Comparison of ENCODE assay signal across 23 cellular contexts in genomic region chr22:50436841-50437341, GRCh38. TPM values are rescaled to one million over a fixed set of nuclear protein-coding genes. Genes with fewer than 3 reads are reported as not detected.
DNase-seq lines count a peak whose midpoint lies in the region; ATAC-seq, FAIRE-seq and TF ChIP-seq lines count a peak whose summit lies in the region.
"Had no signal": no experiment of that assay in that cellular context is flagged by ENCODE, and none has a peak within 500 bp of the region (broad histone marks: within the 10 kb centered on the region; RNA-seq: fewer than 3 reads in every experiment).

No MANE protein-coding gene starts in this region.

- FAIRE-seq in HepG2 (lab: Jason Lieb, UNC) = no peak
- FAIRE-seq: A549, GM12892, GM18507, H1 had no signal

- H3K27ac ChIP-seq in RWPE1 = peak overlapping the region; percentile 81
- no peak overlapping the region for H3K27ac ChIP-seq in HepG2 (ENCODE audit: extremely low read length, insufficient read depth, low read length)
- H3K27ac ChIP-seq in upper lobe of left lung = no peak overlapping the region
- H3K27ac ChIP-seq: A549 had no signal

- TF ChIP-seq CTCF in RWPE1 (conservative IDR thresholded peaks at IDR 0.05; ENCODE audit: low read depth) (no peak), HepG2 (CRISPR knock-in tag; IDR thresholded peaks at IDR 0.05) (no peak), upper lobe of left lung (IDR thresholded peaks at IDR 0.05) (no peak)

- H3K79me2 ChIP-seq in HepG2 (ENCODE audit: insufficient read depth, low read length) = no peaks in the 10 kb centered on the region

- intact Hi-C loops in HepG2 (cut with micrococcal nuclease; ENCODE audit: unreplicated experiment) = no loop called here

- BruUV-seq in HepG2 (replicated peaks; lab: Mats Ljungman, UMichigan) = no TSS peak

- H3K4me2 ChIP-seq in HepG2 (ENCODE audit: low read depth, low read length) = no peak overlapping the region
- H3K4me2 ChIP-seq: A549 had no signal

- H3K27me3 ChIP-seq in HepG2 (ENCODE audit: control insufficient read depth in 1 of 2, insufficient read depth in 2 of 2, low read length in 2 of 2) = no peaks in the 10 kb centered on the region
- no peaks in the 10 kb centered on the region for H3K27me3 ChIP-seq in upper lobe of left lung
- H3K27me3 ChIP-seq: BE2C had no signal

- no peaks in the 10 kb centered on the region for H4K20me1 ChIP-seq in HepG2 (ENCODE audit: insufficient read depth, low read length)

- no peak overlapping the region for H3K9ac ChIP-seq in HepG2 (ENCODE audit: insufficient read depth, low read depth, low read length)

- CTCF ChIA-PET in RWPE1 (lab: Yijun Ruan, JAX) (no interaction called here), HepG2 (lab: Yijun Ruan, JAX; ENCODE audit: low intra/inter-chr PET ratio, low total read pairs) (no interaction called here)

- H3K4me1 ChIP-seq in HepG2 (ENCODE audit: insufficient read depth, low read length) (no peaks in the 10 kb centered on the region), upper lobe of left lung (no peaks in the 10 kb centered on the region)
- H3K4me1 ChIP-seq: A549, BE2C, Caco-2 had no signal

- 99% methylated on average over 13 of the region's 25 CpGs for WGBS in HepG2 (ENCODE audit: low lambda C conversion rate)
- 89 to 92% methylated on average over 21 to 22 of the region's 25 CpGs for WGBS in upper lobe of left lung, 2 donors

- DNase-seq in Daoy (ENCODE audit: low read depth) (peak; percentile 1), RWPE1 (ENCODE audit: low spot score) (no peak), HepG2 (ENCODE audit: low spot score) (no peak), upper lobe of left lung (peak in 1 of 2 donors; percentile 80), GDM1 (lab: John Stamatoyannopoulos, UW) (no peak)
- DNase-seq in activated CD8-positive, alpha-beta memory T cell treated with anti-CD3 and anti-CD28 coated beads, Interleukin-2, amount 50 U/mL, for 48 hours = no peak
- DNase-seq in activated CD4-positive, alpha-beta T cell treated with anti-CD3 and anti-CD28 coated beads for 4 hours = no peak
- DNase-seq: BE2C, Caco-2, DMS 273 treated with DMSO at 0.1 percent for 48 hours, DMS79 treated with DMSO at 0.1 percent for 48 hours, Kasumi-1, NCI-H1417, NCI-H1694 treated with DMSO at 0.1 percent for 48 hours, NCI-H2081 treated with DMSO at 0.1 percent for 48 hours, NCI-H2171 treated with DMSO at 0.1 percent for 48 hours, NCI-H524 treated with DMSO at 0.1 percent for 48 hours had no signal

- POLR2A ChIA-PET in RWPE1 (lab: Yijun Ruan, JAX; ENCODE audit: low non-redundant PET) = no interaction called here
- POLR2A ChIA-PET in HepG2 (lab: Yijun Ruan, JAX) = no interaction called here

- TF ChIP-seq POLR2A in HepG2 (IDR thresholded peaks at IDR 0.05; ENCODE audit: insufficient read depth in 1 of 2, low read depth in 2 of 2, low read length in 2 of 2) = no peak
- TF ChIP-seq POLR2A in upper lobe of left lung (IDR thresholded peaks at IDR 0.05) = no peak

- H3K36me3 ChIP-seq in HepG2 (replicated peaks in 1 of 2; ENCODE audit: control insufficient read depth in 1 of 2, insufficient read depth in 2 of 2, low read length in 2 of 2) = peaks cover 47 to 62% of the 10 kb centered on the region in 2 experiments; a peak in 4 of 5 replicates
- peaks cover 32 to 85% (median 82%) of the 10 kb centered on the region in 4 donors for H3K36me3 ChIP-seq in upper lobe of left lung

- TF ChIP-seq RAD21 in HepG2 (CRISPR knock-in tag; IDR thresholded peaks at IDR 0.05) = no peak

- no peak overlapping the region for H2AFZ ChIP-seq in HepG2 (ENCODE audit: low read length)

- H3K9me3 ChIP-seq in HepG2 (ENCODE audit: low read length) (no peaks in the 10 kb centered on the region), upper lobe of left lung (no peaks in the 10 kb centered on the region)
- H3K9me3 ChIP-seq: A549, BE2C, Caco-2 had no signal

- ATAC-seq in HepG2 (no peak), upper lobe of left lung (ENCODE audit: low FRiP score in 2 of 2) (peak; percentile 11 to 28)
- ATAC-seq: A549, SK-N-SH treated with all-trans-retinoic acid at 6 μM for 48 hours had no signal

- TF ChIP-seq EP300 in HepG2 (IDR thresholded peaks at IDR 0.05; ENCODE audit: low read depth in 2 of 2, low read length in 2 of 2) = no peak
- TF ChIP-seq EP300 in HepG2 (CRISPR knock-in tag; IDR thresholded peaks at IDR 0.05; ENCODE audit: borderline replicate concordance) = no peak
- no peak for TF ChIP-seq EP300 in upper lobe of left lung (IDR thresholded peaks at IDR 0.05)

- H3K4me3 ChIP-seq in HepG2 (replicated peaks in 1 of 3; ENCODE audit: insufficient read depth in 1 of 3, low read depth in 2 of 3, low read length in 3 of 3) (no peak overlapping the region), upper lobe of left lung (no peak overlapping the region)
- H3K4me3 ChIP-seq: A549 had no signal

- in situ Hi-C loops in HepG2 (cut with HindIII; ENCODE audit: extremely low pct_ligation_motif_present, low pct_unique_long_range_greater_than_20kb) = no loop called here

RNA-seq across cellular contexts. Expression of gene SBF1, which starts 37.9 kb away (rescaled TPM):
- 40.5 and 47.0 TPM in 2 replicates for total RNA-seq in Daoy (2014; rRNA removed; shearing (Covaris generic))
- total RNA-seq in HepG2 (2016; rRNA removed; fragmentation: Illumina TruSeq; extraction: Trizol) (21.3 and 40.9 TPM in 2 replicates), upper lobe of left lung (100 to 1,000 TPM in 1 of 6 donors, 10 to 100 TPM in 5; 44.6 to 117 (median 75.7) TPM)
- 10.6 and 11.9 TPM in 2 replicates for total RNA-seq in HepG2 (2016; cell fraction: cytosol; rRNA removed; fragmentation: Illumina TruSeq; extraction: Trizol; ENCODE audit: low read depth)
- 18.4 and 42.1 TPM in 2 replicates for total RNA-seq in HepG2 (2016; cell fraction: insoluble cytoplasmic fraction; rRNA removed; fragmentation: Illumina TruSeq; extraction: Trizol)
- 25.7 and 27.6 TPM in 2 replicates for total RNA-seq in HepG2 (2016; cell fraction: membrane; rRNA removed; fragmentation: Illumina TruSeq; extraction: Trizol)
- total RNA-seq in HepG2 (2016; cell fraction: nucleus; rRNA removed; fragmentation: Illumina TruSeq; extraction: Trizol) = 35.2 and 39.9 TPM in 2 replicates
- polyA plus RNA-seq in HepG2 (2011; rRNA removed) = 31.7 and 43.3 TPM in 2 replicates
- polyA plus RNA-seq in HepG2 (2011; cell fraction: cytosol; rRNA removed) = 23.0 and 36.7 TPM in 2 replicates
- polyA plus RNA-seq in HepG2 (2011; cell fraction: nucleus; rRNA removed) = 212 and 268 TPM in 2 replicates
- 35.0 and 42.8 TPM in 2 replicates for polyA plus RNA-seq in HepG2 (2012)
- 5.2 and 5.5 TPM in 2 replicates for polyA plus RNA-seq in HepG2 (2016; cell fraction: cytosol; fragmentation: Illumina TruSeq; extraction: Trizol; ENCODE audit: low read depth)
- polyA plus RNA-seq in HepG2 (2016; cell fraction: insoluble cytoplasmic fraction; fragmentation: Illumina TruSeq; extraction: Trizol; ENCODE audit: low read depth) = 23.9 and 35.9 TPM in 2 replicates
- polyA plus RNA-seq in HepG2 (2016; cell fraction: membrane; fragmentation: Illumina TruSeq; extraction: Trizol; ENCODE audit: low read depth) = 16.7 and 21.6 TPM in 2 replicates
- polyA plus RNA-seq in HepG2 (2016; cell fraction: nucleus; fragmentation: Illumina TruSeq; extraction: Trizol; ENCODE audit: insufficient read depth, low read depth) = 92.6 and 93.2 TPM in 2 replicates
- 67.4 and 124 TPM in 2 replicates for polyA minus RNA-seq in HepG2 (2011; rRNA and poly(A)+ RNA removed; ENCODE audit: low replicate concordance)
- 36.5 and 37.3 TPM in 2 replicates for polyA minus RNA-seq in HepG2 (2011; cell fraction: cytosol; rRNA and poly(A)+ RNA removed)
- 65.0 and 67.6 TPM in 2 replicates for polyA minus RNA-seq in HepG2 (2011; cell fraction: nucleus; rRNA and poly(A)+ RNA removed)

RNA-seq across cellular contexts. Expression of gene ADM2, which starts 44.5 kb away (rescaled TPM):
- total RNA-seq in Daoy (2014; rRNA removed; shearing (Covaris generic)) = 0.03 and 0.23 TPM in 2 replicates
- 0.76 and 1.2 TPM in 2 replicates for total RNA-seq in HepG2 (2016; rRNA removed; fragmentation: Illumina TruSeq; extraction: Trizol)
- total RNA-seq in HepG2 (2016; cell fraction: cytosol; rRNA removed; fragmentation: Illumina TruSeq; extraction: Trizol; ENCODE audit: low read depth) = 0.10 and 0.18 TPM in 2 replicates
- total RNA-seq in HepG2 (2016; cell fraction: insoluble cytoplasmic fraction; rRNA removed; fragmentation: Illumina TruSeq; extraction: Trizol) = 0.68 and 1.4 TPM in 2 replicates
- total RNA-seq in HepG2 (2016; cell fraction: membrane; rRNA removed; fragmentation: Illumina TruSeq; extraction: Trizol) = 0.68 and 0.83 TPM in 2 replicates
- 1.3 and 1.9 TPM in 2 replicates for total RNA-seq in HepG2 (2016; cell fraction: nucleus; rRNA removed; fragmentation: Illumina TruSeq; extraction: Trizol)
- polyA plus RNA-seq in HepG2 (2011; rRNA removed) = 3.0 and 4.0 TPM in 2 replicates
- 2.7 and 2.8 TPM in 2 replicates for polyA plus RNA-seq in HepG2 (2011; cell fraction: cytosol; rRNA removed)
- 7.0 and 9.2 TPM in 2 replicates for polyA plus RNA-seq in HepG2 (2011; cell fraction: nucleus; rRNA removed)
- polyA plus RNA-seq in HepG2 (2012) = 3.7 and 10.8 TPM in 2 replicates
- 0.40 and 0.43 TPM in 2 replicates for polyA plus RNA-seq in HepG2 (2016; cell fraction: cytosol; fragmentation: Illumina TruSeq; extraction: Trizol; ENCODE audit: low read depth)
- polyA plus RNA-seq in HepG2 (2016; cell fraction: insoluble cytoplasmic fraction; fragmentation: Illumina TruSeq; extraction: Trizol; ENCODE audit: low read depth) = 1.3 and 1.6 TPM in 2 replicates
- polyA plus RNA-seq in HepG2 (2016; cell fraction: membrane; fragmentation: Illumina TruSeq; extraction: Trizol; ENCODE audit: low read depth) = 0.73 and 0.76 TPM in 2 replicates
- 6.0 and 6.1 TPM in 2 replicates for polyA plus RNA-seq in HepG2 (2016; cell fraction: nucleus; fragmentation: Illumina TruSeq; extraction: Trizol; ENCODE audit: insufficient read depth, low read depth)
- polyA minus RNA-seq in HepG2 (2011; rRNA and poly(A)+ RNA removed; ENCODE audit: low replicate concordance) = 0.94 and 3.6 TPM in 2 replicates
- 3.0 and 3.9 TPM in 2 replicates for polyA minus RNA-seq in HepG2 (2011; cell fraction: cytosol; rRNA and poly(A)+ RNA removed)
- 2.7 and 3.0 TPM in 2 replicates for polyA minus RNA-seq in HepG2 (2011; cell fraction: nucleus; rRNA and poly(A)+ RNA removed)
- 1 to 10 TPM in 4 of 6 donors, under 1 TPM in 2; 0.30 to 3.1 (median 1.6) TPM for total RNA-seq in upper lobe of left lung

RNA-seq across cellular contexts. Expression of gene MIOX, which starts 49.8 kb away (rescaled TPM):
- not detected in 2 replicates for total RNA-seq in Daoy (2014; rRNA removed; shearing (Covaris generic))
- total RNA-seq in HepG2 (2016; rRNA removed; fragmentation: Illumina TruSeq; extraction: Trizol) (1.2 and 1.5 TPM in 2 replicates), upper lobe of left lung (not detected)
- 1.2 and 1.7 TPM in 2 replicates for total RNA-seq in HepG2 (2016; cell fraction: cytosol; rRNA removed; fragmentation: Illumina TruSeq; extraction: Trizol; ENCODE audit: low read depth)
- total RNA-seq in HepG2 (2016; cell fraction: insoluble cytoplasmic fraction; rRNA removed; fragmentation: Illumina TruSeq; extraction: Trizol) = 1.3 and 2.0 TPM in 2 replicates
- 1.9 and 2.9 TPM in 2 replicates for total RNA-seq in HepG2 (2016; cell fraction: membrane; rRNA removed; fragmentation: Illumina TruSeq; extraction: Trizol)
- 1.7 and 2.7 TPM in 2 replicates for total RNA-seq in HepG2 (2016; cell fraction: nucleus; rRNA removed; fragmentation: Illumina TruSeq; extraction: Trizol)
- 2.9 and 5.0 TPM in 2 replicates for polyA plus RNA-seq in HepG2 (2011; rRNA removed)
- 2.3 and 3.0 TPM in 2 replicates for polyA plus RNA-seq in HepG2 (2011; cell fraction: cytosol; rRNA removed)
- polyA plus RNA-seq in HepG2 (2011; cell fraction: nucleus; rRNA removed) = 27.0 and 27.4 TPM in 2 replicates
- polyA plus RNA-seq in HepG2 (2012) = 1.8 and 3.2 TPM in 2 replicates
- 2.6 and 2.7 TPM in 2 replicates for polyA plus RNA-seq in HepG2 (2016; cell fraction: cytosol; fragmentation: Illumina TruSeq; extraction: Trizol; ENCODE audit: low read depth)
- polyA plus RNA-seq in HepG2 (2016; cell fraction: insoluble cytoplasmic fraction; fragmentation: Illumina TruSeq; extraction: Trizol; ENCODE audit: low read depth) = 1.4 and 1.6 TPM in 2 replicates
- 1.6 and 1.8 TPM in 2 replicates for polyA plus RNA-seq in HepG2 (2016; cell fraction: membrane; fragmentation: Illumina TruSeq; extraction: Trizol; ENCODE audit: low read depth)
- polyA plus RNA-seq in HepG2 (2016; cell fraction: nucleus; fragmentation: Illumina TruSeq; extraction: Trizol; ENCODE audit: insufficient read depth, low read depth) = 3.9 and 5.8 TPM in 2 replicates
- polyA minus RNA-seq in HepG2 (2011; rRNA and poly(A)+ RNA removed; ENCODE audit: low replicate concordance) = 5.0 TPM in 1 of 2 replicates, not detected in the other
- polyA minus RNA-seq in HepG2 (2011; cell fraction: cytosol; rRNA and poly(A)+ RNA removed) = 1.1 TPM in 1 of 2 replicates, not detected in the other
- 1.2 and 2.2 TPM in 2 replicates for polyA minus RNA-seq in HepG2 (2011; cell fraction: nucleus; rRNA and poly(A)+ RNA removed)
- total RNA-seq: Caco-2; CD4-positive, alpha-beta memory T cell had no signal
- polyA plus RNA-seq: CD4-positive, alpha-beta memory T cell had no signal
